Comparison of ENCODE assay signal across 29 cellular contexts in the genomic region with DNA sequence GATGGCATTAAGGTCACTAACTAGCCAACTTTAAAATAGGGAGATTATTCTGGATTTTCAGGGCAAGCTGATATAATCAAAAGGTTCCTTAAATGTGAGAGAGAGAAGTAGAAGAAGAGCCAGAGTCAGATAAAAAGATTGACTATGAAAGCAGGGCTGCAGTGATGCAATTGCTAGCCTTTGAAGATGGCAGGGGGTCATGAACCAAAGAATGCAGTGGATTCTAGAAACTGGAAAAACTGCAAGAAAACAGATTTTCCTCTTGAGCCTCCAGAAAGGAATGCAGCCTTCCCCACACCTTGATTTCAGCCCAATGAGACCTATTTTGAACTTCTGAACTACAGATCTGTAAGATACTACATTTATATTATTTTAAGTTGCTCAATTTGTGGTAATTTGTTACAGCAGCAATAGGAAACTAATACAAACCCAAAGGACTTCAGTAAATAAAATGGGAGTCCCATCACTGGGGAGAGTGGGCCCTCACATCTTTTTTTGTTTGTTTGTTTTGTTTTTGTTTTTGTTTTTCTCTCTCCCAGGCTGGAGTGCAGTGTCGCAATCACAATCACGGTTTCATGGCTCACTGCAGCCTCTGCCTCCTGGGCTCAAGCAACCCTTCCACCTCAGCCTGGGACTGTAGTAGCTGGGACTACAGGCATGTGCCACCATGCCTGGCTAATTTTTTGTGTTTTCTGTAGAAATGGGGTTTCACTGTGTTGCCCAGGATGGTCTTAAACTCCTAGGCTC. TPM values are rescaled to one million over a fixed set of nuclear protein-coding genes. Genes with fewer than 3 reads are reported as not detected.
DNase-seq lines count a peak whose midpoint lies in the region; ATAC-seq and TF ChIP-seq lines count a peak whose summit lies in the region.
"Had no signal": no experiment of that assay in that cellular context is flagged by ENCODE, and none has a peak within 500 bp of the region (broad histone marks: within the 10 kb centered on the region; RNA-seq: fewer than 3 reads in every experiment).

No MANE protein-coding gene starts in this region.

- H3K4me3 ChIP-seq in GM23338, result no peak overlapping the region
- H3K4me3 ChIP-seq in mesendoderm (ENCODE audit: low read length), result no peak overlapping the region
- H3K4me3 ChIP-seq in parathyroid adenoma (ENCODE audit: low read depth, low read length), result no peak overlapping the region
- H3K4me3 ChIP-seq in CD4-positive, alpha-beta memory T cell (ENCODE audit: low read length in 2 of 2), result no peak overlapping the region
- no peak overlapping the region for H3K4me3 ChIP-seq in brain microvascular endothelial cell (ENCODE audit: low read depth, low read length)
- H3K4me3 ChIP-seq: A549, SK-N-MC had no signal

- H2AFZ ChIP-seq in GM23338 (peak overlapping the region; percentile 83; the same call in 1 of the 2 replicates), parathyroid adenoma (peak overlapping the region; percentile 49)

- no peak overlapping the region for H3K56ac ChIP-seq in mesendoderm (ENCODE audit: low read length)

- H3K36me3 ChIP-seq in GM23338 (ENCODE audit: insufficient read depth), result no peaks in the 10 kb centered on the region
- no peaks in the 10 kb centered on the region for H3K36me3 ChIP-seq in mesendoderm (ENCODE audit: control insufficient read depth, insufficient read depth, low read length)
- H3K36me3 ChIP-seq in parathyroid adenoma (ENCODE audit: control insufficient read depth, insufficient read depth, low read length), result no peaks in the 10 kb centered on the region
- H3K36me3 ChIP-seq in CD4-positive, alpha-beta memory T cell (ENCODE audit: insufficient read depth, low read length), result no peaks in the 10 kb centered on the region
- no peaks in the 10 kb centered on the region for H3K36me3 ChIP-seq in brain microvascular endothelial cell (replicated peaks)

- no peaks in the 10 kb centered on the region for H3K9me2 ChIP-seq in GM23338 (ENCODE audit: insufficient read depth)

- H3K79me1 ChIP-seq in mesendoderm (ENCODE audit: low read length), result no peaks in the 10 kb centered on the region

- no peak overlapping the region for H3K18ac ChIP-seq in mesendoderm (ENCODE audit: low read length)

- H3K23ac ChIP-seq in mesendoderm (ENCODE audit: low read length), result no peak overlapping the region

- no CpG with 5 or more reads among the region's 2 CpGs for WGBS in mesendoderm (ENCODE audit: extremely low coverage, insufficient coverage, low lambda C conversion rate)

- H3K9me3 Mint-ChIP-seq in GM23338, result no peaks in the 10 kb centered on the region
- peaks cover 0 to 4% (median 0%) of the 10 kb centered on the region in 8 donors for H3K9me3 Mint-ChIP-seq in CD4-positive, alpha-beta memory T cell
- H3K9me3 Mint-ChIP-seq: CD8-positive, alpha-beta memory T cell; IgD-negative memory B cell had no signal

- H3K4me1 ChIP-seq in GM23338 (ENCODE audit: insufficient read depth) (peaks cover 4% of the 10 kb centered on the region; the same call in 1 of the 2 replicates), mesendoderm (ENCODE audit: control insufficient read depth, low read depth, low read length) (no peaks in the 10 kb centered on the region), parathyroid adenoma (peaks cover 6% of the 10 kb centered on the region)
- H3K4me1 ChIP-seq in CD4-positive, alpha-beta memory T cell (ENCODE audit: insufficient read depth, low read length), result no peaks in the 10 kb centered on the region
- H3K4me1 ChIP-seq: A549 had no signal

- peaks cover 1% of the 10 kb centered on the region for H3K27me3 Mint-ChIP-seq in GM23338 (ENCODE audit: insufficient read depth, low read depth, poor library complexity)
- H3K27me3 Mint-ChIP-seq in CD4-positive, alpha-beta memory T cell, result peaks cover 2 to 8% of the 10 kb centered on the region in 2 donors

- no peaks in the 10 kb centered on the region; the same call in 1 of the 3 replicates for H3K4me1 Mint-ChIP-seq in GM23338
- no peaks in the 10 kb centered on the region for H3K4me1 Mint-ChIP-seq in CD4-positive, alpha-beta memory T cell
- H3K4me1 Mint-ChIP-seq: B cell; CD8-positive, alpha-beta memory T cell; IgD-negative memory B cell had no signal

- no peaks in the 10 kb centered on the region for H3F3A ChIP-seq in GM23338 (replicated peaks; ENCODE audit: low read depth)

- H3K4me2 ChIP-seq in GM23338 (no peak overlapping the region), mesendoderm (ENCODE audit: low read length) (no peak overlapping the region), parathyroid adenoma (ENCODE audit: low read length) (no peak overlapping the region)
- H3K4me2 ChIP-seq: A549 had no signal

- no peak overlapping the region for H2BK120ac ChIP-seq in mesendoderm (ENCODE audit: low read depth, low read length)

- in situ Hi-C loops in brain microvascular endothelial cell (cut with HindIII; ENCODE audit: low pct_ligation_motif_present, low sequenced_read_pairs), result no loop called here

- no peaks in the 10 kb centered on the region for H3K9me3 ChIP-seq in parathyroid adenoma (ENCODE audit: control insufficient read depth, low read length)
- no peaks in the 10 kb centered on the region for H3K9me3 ChIP-seq in CD4-positive, alpha-beta memory T cell (ENCODE audit: control insufficient read depth in 1 of 2, low read length in 2 of 2)
- H3K9me3 ChIP-seq: A549 had no signal

- CTCF ChIA-PET in CD4-positive, alpha-beta memory T cell (lab: Charles Lee; ENCODE audit: partially characterized antibody), result no interaction called here

- H3K4me3 Mint-ChIP-seq in GM23338, result no peak overlapping the region
- H3K4me3 Mint-ChIP-seq in CD4-positive, alpha-beta memory T cell, result no peak overlapping the region
- H3K4me3 Mint-ChIP-seq: B cell; CD8-positive, alpha-beta memory T cell had no signal

- POLR2A ChIA-PET in CD4-positive, alpha-beta memory T cell (lab: Charles Lee; ENCODE audit: partially characterized antibody), result no interaction called here

- no peak overlapping the region for H3K27ac Mint-ChIP-seq in GM23338
- H3K27ac Mint-ChIP-seq in CD4-positive, alpha-beta memory T cell, result peak overlapping the region in 1 of 7 donors; percentile 53
- H3K27ac Mint-ChIP-seq: B cell; CD8-positive, alpha-beta memory T cell; IgD-negative memory B cell had no signal

- no peaks in the 10 kb centered on the region for H3K79me2 ChIP-seq in GM23338 (replicated peaks; ENCODE audit: insufficient read depth)
- H3K79me2 ChIP-seq in mesendoderm (ENCODE audit: control insufficient read depth, insufficient read depth, low read length), result no peaks in the 10 kb centered on the region
- H3K79me2 ChIP-seq in parathyroid adenoma, result no peaks in the 10 kb centered on the region

- H2BK15ac ChIP-seq in mesendoderm (replicated peaks; ENCODE audit: low read depth), result no peak overlapping the region

- H4K8ac ChIP-seq in mesendoderm (ENCODE audit: low read depth, low read length), result no peak overlapping the region

- no peaks in the 10 kb centered on the region for H3K36me3 Mint-ChIP-seq in GM23338 (ENCODE audit: low read depth)
- peaks cover 0 to 3% of the 10 kb centered on the region in 2 donors for H3K36me3 Mint-ChIP-seq in CD4-positive, alpha-beta memory T cell
- H3K36me3 Mint-ChIP-seq: CD8-positive, alpha-beta memory T cell had no signal

- H3K27me3 ChIP-seq in GM23338 (ENCODE audit: insufficient read depth) (no peaks in the 10 kb centered on the region), mesendoderm (ENCODE audit: insufficient read depth, low read length, poor library complexity) (no peaks in the 10 kb centered on the region), parathyroid adenoma (ENCODE audit: control insufficient read depth, insufficient read depth, low read length) (no peaks in the 10 kb centered on the region), brain microvascular endothelial cell (replicated peaks) (no peaks in the 10 kb centered on the region)
- H3K27me3 ChIP-seq in CD4-positive, alpha-beta memory T cell (ENCODE audit: insufficient read depth, low read length), result no peaks in the 10 kb centered on the region

- H3K4ac ChIP-seq in mesendoderm (ENCODE audit: low read depth, low read length), result no peak overlapping the region

- H3K9ac ChIP-seq in mesendoderm (ENCODE audit: low read length) (no peak overlapping the region), parathyroid adenoma (no peak overlapping the region)

- H4K5ac ChIP-seq in mesendoderm (ENCODE audit: low read length), result no peak overlapping the region

- no peak for ATAC-seq in GM23338
- ATAC-seq: A549, HCT116, Panc1 had no signal

- TF ChIP-seq CTCF in GM23338 (conservative IDR thresholded peaks at IDR 0.05; ENCODE audit: low read depth in 2 of 2), result no peak
- no peak for TF ChIP-seq CTCF in parathyroid adenoma (IDR thresholded peaks at IDR 0.05)
- TF ChIP-seq CTCF in brain microvascular endothelial cell (IDR thresholded peaks at IDR 0.05; ENCODE audit: low read depth, low read length, missing control alignments), result no peak

- no peak overlapping the region for H3K27ac ChIP-seq in GM23338 (ENCODE audit: low read depth)
- no peak overlapping the region for H3K27ac ChIP-seq in mesendoderm (ENCODE audit: low read depth, low read length)
- H3K27ac ChIP-seq in parathyroid adenoma, result peak overlapping the region; percentile 40
- no peak overlapping the region for H3K27ac ChIP-seq in CD4-positive, alpha-beta memory T cell (ENCODE audit: low read depth, low read length)
- H3K27ac ChIP-seq in brain microvascular endothelial cell, result no peak overlapping the region
- H3K27ac ChIP-seq: A549, C4-2B, RWPE1, SK-N-MC had no signal

- no peak overlapping the region for H2AK5ac ChIP-seq in mesendoderm (ENCODE audit: low read length)

- intact Hi-C loops in CD4-positive, alpha-beta memory T cell (cut with micrococcal nuclease), result no loop called here

- H2BK5ac ChIP-seq in mesendoderm (ENCODE audit: low read length), result no peak overlapping the region

- H4K20me1 ChIP-seq in GM23338 (replicated peaks; ENCODE audit: insufficient read depth), result no peaks in the 10 kb centered on the region

- DNase-seq in GM23338 (ENCODE audit: low spot score), result peak; percentile 19
- DNase-seq in amniotic epithelial cell (ENCODE audit: low read depth), result peak; percentile 22
- peak; percentile 61 for DNase-seq in mesendoderm
- DNase-seq in CD4-positive, alpha-beta memory T cell, result no peak
- no peak for DNase-seq in brain microvascular endothelial cell
- no peak for DNase-seq in A172 (ENCODE audit: low spot score)
- DNase-seq: CD8-positive, alpha-beta memory T cell; DMS 273 treated with DMSO at 0.1 percent for 48 hours; DMS79; EL; GF-D8; GOT3; Karpas-422; NCI-H1092; NCI-H1417 treated with DMSO at 0.1 percent for 48 hours; NCI-H1694 treated with DMSO at 0.1 percent for 48 hours; NCI-H2081; NCI-H2227 treated with DMSO at 0.1 percent for 48 hours; NCI-H526 treated with DMSO at 0.1 percent for 48 hours; SHP77 treated with DMSO at 0.1 percent for 48 hours had no signal

TF ChIP-seq in GM23338, 12 proteins besides CTCF, POLR2A, EP300 and RAD21 (continues in another document):
- TF ChIP-seq EZH2phosphoT487 (IDR thresholded peaks at IDR 0.05; ENCODE audit: unreplicated experiment), result no peak

RNA-seq across cellular contexts. Expression of a gene that starts 31.4 kb away (rescaled TPM):
- total RNA-seq in GM23338 (2014; rRNA removed; shearing (Covaris generic)), result 84.2 and 94.8 TPM in 2 replicates
- 24.9 and 31.4 TPM in 2 replicates for polyA plus RNA-seq in GM23338 (2016; fragmentation: Nextera tagmentation; extraction: Ambion mirVana)
- 87.5 TPM for polyA plus RNA-seq in mesendoderm (2013, experiment 1 of 2)
- polyA plus RNA-seq in mesendoderm (2013, experiment 2 of 2), result 87.1 TPM
- total RNA-seq in CD4-positive, alpha-beta memory T cell, result 10 to 100 TPM; 44.7 to 47.9 TPM
- 1 to 10 TPM; 4.8 to 9.8 TPM for polyA plus RNA-seq in CD4-positive, alpha-beta memory T cell
- total RNA-seq in A172 (2014; rRNA removed; shearing (Covaris generic)), result 88.1 and 91.0 TPM in 2 replicates

Comparison
In these comparisons a context has a peak if more than half of its experiments do, and no peak if none do; other contexts are left out.
1. DNase-seq: peak in GM23338 (single experiment), amniotic epithelial cell (single experiment) and mesendoderm (single experiment); none in CD4-positive, alpha-beta memory T cell (0 of 5), brain microvascular endothelial cell (single experiment) and A172 (single experiment).